22 cellular contexts compared by ENCODE assay signal in genomic region chr11:64976651-64977050, GRCh38. TPM values are rescaled to one million over a fixed set of nuclear protein-coding genes. Genes with fewer than 3 reads are reported as not detected.
"Had no signal": no experiment of that assay in that cellular context is flagged by ENCODE, and none has a peak within 500 bp of the region (broad histone marks: within the 10 kb centered on the region; RNA-seq: fewer than 3 reads in every experiment).

No MANE protein-coding gene starts in this region.

- DNase-seq: KBM-7, NCI-H1092, NCI-H1105 treated with DMSO at 0.1 percent for 48 hours, NCI-H1417 treated with DMSO at 0.1 percent for 48 hours, NCI-H1694, NCI-H187 treated with DMSO at 0.1 percent for 48 hours, NCI-H2029 treated with DMSO at 0.1 percent for 48 hours, NCI-H2107, NCI-H2227 treated with DMSO at 0.1 percent for 48 hours, NCI-H524, NCI-H526 treated with DMSO at 0.1 percent for 48 hours, NCI-H774, PC-3, SHP77, SK-N-SH had no signal

- H3K27ac ChIP-seq: RWPE1 had no signal

- ATAC-seq: Panc1, PC-3 had no signal

- H3K9me3 ChIP-seq: SK-N-SH had no signal

RNA-seq across cellular contexts. Expression of gene MAJIN, which starts 4.7 kb away (rescaled TPM):
- total RNA-seq: HT-29, LHCN-M2, MCF 10A, NCI-H460, PC-3, SK-MEL-5 had no signal

RNA-seq across cellular contexts. Expression of gene BATF2, which starts 20.1 kb away (rescaled TPM):
- total RNA-seq: PC-3 had no signal

RNA-seq across cellular contexts. Expression of gene GPHA2, which starts 41.0 kb away (rescaled TPM):
- total RNA-seq: HT-29, LHCN-M2, MCF 10A, NCI-H460, PC-3, SK-MEL-5 had no signal
